Comparison of ENCODE assay signal across 21 cellular contexts in the genomic region with DNA sequence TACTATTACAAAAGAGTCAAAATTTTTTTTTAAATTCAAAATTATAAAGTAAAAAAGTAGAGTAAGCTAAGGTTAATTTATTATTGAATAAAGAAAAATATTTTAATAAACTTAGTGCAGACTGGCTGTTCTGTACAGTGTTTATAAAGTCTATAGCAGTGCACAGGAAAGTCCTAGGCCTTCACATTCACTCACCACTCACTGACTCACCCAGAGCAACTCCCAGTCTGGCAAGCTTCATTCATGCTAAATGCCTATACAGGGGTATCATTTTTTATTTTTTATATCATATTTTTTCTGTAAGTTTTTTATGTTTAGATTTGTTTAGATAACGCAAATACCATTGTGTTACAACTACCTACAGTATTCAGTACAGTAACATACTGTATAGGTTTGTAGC.
DNase-seq lines count a peak whose midpoint lies in the region; ATAC-seq, FAIRE-seq and TF ChIP-seq lines count a peak whose summit lies in the region.
"Had no signal": no experiment of that assay in that cellular context is flagged by ENCODE, and none has a peak within 500 bp of the region (broad histone marks: within the 10 kb centered on the region; RNA-seq: fewer than 3 reads in every experiment).

No MANE protein-coding gene starts in this region.

- H3K4me1 ChIP-seq in RWPE2 (ENCODE audit: insufficient read depth, poor library complexity, severe bottlenecking), result no peaks in the 10 kb centered on the region

- CTCF ChIA-PET in HEK293T (lab: Yijun Ruan, JAX), result interaction anchor here (0.7 kb wide), 1 partner anchor 394 kb away, joined by 3 read pairs; no protein-coding TSS in a partner anchor

- peak; percentile 48; the same call in 1 of the 3 replicates for ATAC-seq in RWPE2 (ENCODE audit: low read depth)
- ATAC-seq in HG03159 (IDR thresholded peaks at IDR 0.05; ENCODE audit: unreplicated experiment), result no peak
- ATAC-seq: CD8-positive, alpha-beta T cell had no signal

- no peak for FAIRE-seq in bronchial epithelial cell (lab: Jason Lieb, UNC)
- FAIRE-seq: G401.6, GM12891, HTR-8/SVneo had no signal

- DNase-seq in RWPE2 (ENCODE audit: low spot score) (no peak), bronchial epithelial cell (ENCODE audit: low read depth) (peak; percentile 40), fibroblast of peridontal ligament (ENCODE audit: extremely low read depth) (peak; percentile 44), hepatic stellate cell (ENCODE audit: low spot score) (no peak), cerebellar cortex (ENCODE audit: low spot score) (no peak), HEK293T (ENCODE audit: extremely low spot score) (no peak)
- DNase-seq: Caco-2; CD8-positive, alpha-beta T cell; KBM-7; NCI-H1105 treated with DMSO at 0.1 percent for 48 hours; NCI-H146; NCI-H1930; NCI-H446 treated with DMSO at 0.1 percent for 48 hours; NCI-H526; PC-9; Right ventricle myocardium superior had no signal

- H3K27ac ChIP-seq in RWPE2 (ENCODE audit: poor library complexity, severe bottlenecking), result no peak overlapping the region
- H3K27ac ChIP-seq: C4-2B, PC-9 had no signal

- no peaks in the 10 kb centered on the region for H3K27me3 ChIP-seq in RWPE2 (ENCODE audit: insufficient read depth, poor library complexity, severe bottlenecking)
- H3K27me3 ChIP-seq in bronchial epithelial cell (ENCODE audit: control insufficient read depth, insufficient read depth, low read length), result no peaks in the 10 kb centered on the region

- POLR2A ChIA-PET in HEK293T (lab: Yijun Ruan, JAX), result no interaction called here

- TF ChIP-seq CTCF in RWPE2 (IDR thresholded peaks at IDR 0.05; ENCODE audit: poor library complexity, severe bottlenecking), result no peak
- no peak for TF ChIP-seq CTCF in bronchial epithelial cell (IDR thresholded peaks at IDR 0.05; ENCODE audit: insufficient read depth, low read length, severe bottlenecking)

- H3K9me3 ChIP-seq in RWPE2 (ENCODE audit: severe bottlenecking), result no peaks in the 10 kb centered on the region
- H3K9me3 ChIP-seq: Caco-2 had no signal

- H3K36me3 ChIP-seq in RWPE2 (ENCODE audit: low read depth) (no peaks in the 10 kb centered on the region), bronchial epithelial cell (ENCODE audit: control insufficient read depth, insufficient read depth, low read length) (no peaks in the 10 kb centered on the region)

- H3K4me3 ChIP-seq in RWPE2 (ENCODE audit: severe bottlenecking) (no peak overlapping the region), bronchial epithelial cell (ENCODE audit: low read depth, low read length) (no peak overlapping the region)
- H3K4me3 ChIP-seq: PC-9 had no signal

TF ChIP-seq in HEK293T, 16 proteins besides CTCF, POLR2A, EP300 and RAD21:
- no peak for TF ChIP-seq ELF4 (IDR thresholded peaks at IDR 0.05)
- TF ChIP-seq ZNF384 (IDR thresholded peaks at IDR 0.05), result no peak
- no peak for TF ChIP-seq CTBP1 (IDR thresholded peaks at IDR 0.05; ENCODE audit: borderline replicate concordance)
- TF ChIP-seq BHLHE40 (IDR thresholded peaks at IDR 0.05; ENCODE audit: borderline replicate concordance), result no peak
- TF ChIP-seq, protein P1, sequence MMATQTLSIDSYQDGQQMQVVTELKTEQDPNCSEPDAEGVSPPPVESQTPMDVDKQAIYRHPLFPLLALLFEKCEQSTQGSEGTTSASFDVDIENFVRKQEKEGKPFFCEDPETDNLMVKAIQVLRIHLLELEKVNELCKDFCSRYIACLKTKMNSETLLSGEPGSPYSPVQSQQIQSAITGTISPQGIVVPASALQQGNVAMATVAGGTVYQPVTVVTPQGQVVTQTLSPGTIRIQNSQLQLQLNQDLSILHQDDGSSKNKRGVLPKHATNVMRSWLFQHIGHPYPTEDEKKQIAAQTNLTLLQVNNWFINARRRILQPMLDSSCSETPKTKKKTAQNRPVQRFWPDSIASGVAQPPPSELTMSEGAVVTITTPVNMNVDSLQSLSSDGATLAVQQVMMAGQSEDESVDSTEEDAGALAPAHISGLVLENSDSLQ (IDR thresholded peaks at IDR 0.05), result no peak
- no peak for TF ChIP-seq NFRKB (IDR thresholded peaks at IDR 0.05)
- TF ChIP-seq SP1 (IDR thresholded peaks at IDR 0.05), result no peak
- TF ChIP-seq FOXM1 (IDR thresholded peaks at IDR 0.05; ENCODE audit: borderline replicate concordance), result no peak
- TF ChIP-seq L3MBTL2 (conservative IDR thresholded peaks at IDR 0.05), result no peak
- no peak for TF ChIP-seq ARNT (IDR thresholded peaks at IDR 0.05)
- no peak for TF ChIP-seq TARDBP (IDR thresholded peaks at IDR 0.05)
- no peak for TF ChIP-seq SUZ12 (IDR thresholded peaks at IDR 0.05)
- no peak for TF ChIP-seq LEF1 (IDR thresholded peaks at IDR 0.05; ENCODE audit: borderline replicate concordance)
- TF ChIP-seq HDGF (IDR thresholded peaks at IDR 0.05; ENCODE audit: borderline replicate concordance), result no peak
- TF ChIP-seq FOXA1 (IDR thresholded peaks at IDR 0.05), result no peak
- no peak for TF ChIP-seq FOXK2 (IDR thresholded peaks at IDR 0.05)

Comparison
In these comparisons a context has a peak if more than half of its experiments do, and no peak if none do; other contexts are left out.
1. DNase-seq: peak in bronchial epithelial cell (single experiment) and fibroblast of peridontal ligament (single experiment); none in RWPE2 (single experiment), hepatic stellate cell (single experiment), cerebellar cortex (single experiment) and HEK293T (single experiment).